Comparison of ENCODE assay signal across 31 cellular contexts in the genomic region with DNA sequence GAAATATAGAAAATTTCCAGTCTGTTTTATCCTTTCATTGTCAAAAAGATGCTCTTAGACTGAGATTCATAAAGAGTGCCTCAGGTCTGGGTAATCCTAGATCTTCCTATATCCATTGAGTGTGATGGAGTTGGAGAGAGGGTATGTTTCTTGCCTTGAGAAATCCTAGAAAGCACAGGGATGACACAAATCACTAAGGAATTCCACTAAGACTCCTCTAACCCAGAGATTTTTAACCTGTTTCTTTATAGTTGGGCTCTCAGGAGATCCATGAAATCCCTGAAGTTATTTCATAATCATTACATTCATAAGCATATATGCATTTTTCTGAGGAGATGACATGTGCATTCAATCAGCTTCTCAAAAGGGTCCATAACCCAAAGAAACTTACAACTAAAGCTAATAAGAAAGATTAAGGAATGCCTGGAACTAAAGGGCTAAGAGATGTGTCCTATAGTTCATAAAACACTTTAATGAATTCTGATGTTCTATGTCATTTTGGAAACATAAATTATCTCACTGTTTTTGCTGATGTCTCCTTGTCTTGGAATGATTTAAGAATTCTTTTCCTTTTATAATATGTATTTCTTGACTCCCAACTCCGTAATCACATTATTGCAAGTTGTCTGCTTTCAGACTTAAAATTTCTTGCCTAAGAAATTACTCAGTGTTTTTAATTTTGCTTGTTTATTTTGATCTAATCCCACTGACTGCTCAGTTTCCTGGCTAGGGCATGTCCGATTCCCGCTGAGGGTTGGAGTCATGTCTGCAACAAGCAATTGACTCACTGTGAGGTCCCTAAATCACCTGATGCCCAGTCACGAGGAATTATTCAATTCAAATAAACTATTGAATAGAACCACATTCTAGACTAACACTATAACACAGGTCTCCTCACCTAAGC. TPM values are rescaled to one million over a fixed set of nuclear protein-coding genes. Genes with fewer than 3 reads are reported as not detected.
DNase-seq lines count a peak whose midpoint lies in the region; TF ChIP-seq lines count a peak whose summit lies in the region.
"Had no signal": no experiment of that assay in that cellular context is flagged by ENCODE, and none has a peak within 500 bp of the region (broad histone marks: within the 10 kb centered on the region; RNA-seq: fewer than 3 reads in every experiment).

No MANE protein-coding gene starts in this region.

- no peaks in the 10 kb centered on the region for H3K9me3 ChIP-seq in WERI-Rb-1 (ENCODE audit: severe bottlenecking)
- H3K9me3 ChIP-seq: esophagus squamous epithelium, prostate gland had no signal

- DNase-seq in A172 (ENCODE audit: low spot score) (peak; percentile 73), LHCN-M2 (ENCODE audit: low read depth) (peak; percentile 23), amniotic epithelial cell (ENCODE audit: low read depth) (peak; percentile 75), fibroblast of the aortic adventitia (ENCODE audit: low read depth) (peak; percentile 53), NCI-H1436 (lab: John Stamatoyannopoulos, UW) (no peak), WERI-Rb-1 (no peak)
- no peak for DNase-seq in activated CD4-positive, alpha-beta T cell treated with anti-CD3 and anti-CD28 coated beads, Interleukin-2, amount 50 U/mL, for 48 hours
- DNase-seq in activated T-cell treated with anti-CD3 and anti-CD28 coated beads, Interleukin-2, amount 50 U/mL, for 1 hour, result no peak
- DNase-seq: 8988T; activated CD4-positive, alpha-beta memory T cell treated with anti-CD3 and anti-CD28 coated beads for 36 hours; activated CD4-positive, CD25-positive, alpha-beta regulatory T cell; activated CD8-positive, alpha-beta memory T cell treated with anti-CD3 and anti-CD28 coated beads, Interleukin-2, amount 50 U/mL, for 48 hours; activated naive CD8-positive, alpha-beta T cell treated with anti-CD3 and anti-CD28 coated beads for 36 hours; CD4-positive, alpha-beta memory T cell; DMS 273 treated with DMSO at 0.1 percent for 48 hours; effector memory CD4-positive, alpha-beta T cell; esophagus squamous epithelium; GDM1; glutamatergic neuron; mesendoderm; NCI-H1092 treated with DMSO at 0.1 percent for 48 hours; NCI-H1930; NCI-H774; SHP77; SW 1271; T1000 had no signal

- no peak overlapping the region for H3K27ac ChIP-seq in WERI-Rb-1
- H3K27ac ChIP-seq: esophagus squamous epithelium, prostate gland had no signal

- no peak for TF ChIP-seq CTCF in fibroblast of the aortic adventitia (IDR thresholded peaks at IDR 0.05; ENCODE audit: insufficient read depth, low read length)
- TF ChIP-seq CTCF in WERI-Rb-1 (IDR thresholded peaks at IDR 0.05; ENCODE audit: low read depth, low read length), result no peak

- H3K4me3 ChIP-seq in fibroblast of the aortic adventitia (ENCODE audit: low read depth, low read length) (no peak overlapping the region), WERI-Rb-1 (ENCODE audit: low read depth, low read length) (no peak overlapping the region)
- H3K4me3 ChIP-seq: esophagus squamous epithelium, GM23338, prostate gland had no signal

- no peaks in the 10 kb centered on the region for H3K27me3 ChIP-seq in WERI-Rb-1 (ENCODE audit: insufficient read depth, low read depth, severe bottlenecking)
- H3K27me3 ChIP-seq: esophagus squamous epithelium had no signal

- H3K36me3 ChIP-seq in WERI-Rb-1, result no peaks in the 10 kb centered on the region
- H3K36me3 ChIP-seq: esophagus squamous epithelium, prostate gland had no signal

RNA-seq across cellular contexts. Expression of a gene that starts 2.8 kb away (rescaled TPM):
- 17.4 and 29.6 TPM in 2 replicates for total RNA-seq in A172 (2014; rRNA removed; shearing (Covaris generic))
- 0.46 TPM in 1 of 2 replicates, not detected in the other for total RNA-seq in LHCN-M2 (2014; rRNA removed)
- polyA plus RNA-seq in LHCN-M2 (2012), result not detected
- not detected in 2 replicates for total RNA-seq in fibroblast of the aortic adventitia (ENCODE audit: low replicate concordance)
- total RNA-seq: activated CD4-positive, alpha-beta memory T cell treated with anti-CD3 and anti-CD28 coated beads for 36 hours; activated naive CD8-positive, alpha-beta T cell treated with anti-CD3 and anti-CD28 coated beads for 36 hours; CD4-positive, alpha-beta memory T cell; GM23338; myocyte; OCI-LY7; skeletal muscle tissue had no signal
- polyA plus RNA-seq: CD4-positive, alpha-beta memory T cell; GM23338 had no signal

RNA-seq across cellular contexts. Expression of a gene that starts 43.6 kb away (rescaled TPM):
- not detected in 2 replicates for total RNA-seq in A172 (2014; rRNA removed; shearing (Covaris generic))
- not detected in 2 replicates for total RNA-seq in LHCN-M2 (2014; rRNA removed)
- polyA plus RNA-seq in LHCN-M2 (2012), result not detected
- not detected in 2 replicates for total RNA-seq in fibroblast of the aortic adventitia (ENCODE audit: low replicate concordance)
- total RNA-seq: activated CD4-positive, alpha-beta memory T cell treated with anti-CD3 and anti-CD28 coated beads for 36 hours; activated naive CD8-positive, alpha-beta T cell treated with anti-CD3 and anti-CD28 coated beads for 36 hours; CD4-positive, alpha-beta memory T cell; esophagus squamous epithelium; GM23338; myocyte; OCI-LY7; prostate gland; skeletal muscle tissue had no signal
- polyA plus RNA-seq: CD4-positive, alpha-beta memory T cell; GM23338 had no signal

Comparison
In these comparisons a context has a peak if more than half of its experiments do, and no peak if none do; other contexts are left out.
1. DNase-seq: peak in A172 (single experiment), LHCN-M2 (single experiment), amniotic epithelial cell (single experiment) and fibroblast of the aortic adventitia (single experiment); none in activated CD4-positive, alpha-beta T cell treated with anti-CD3 and anti-CD28 coated beads, Interleukin-2, amount 50 U/mL, for 48 hours (0 of 2), NCI-H1436 (single experiment), WERI-Rb-1 (single experiment) and activated T-cell treated with anti-CD3 and anti-CD28 coated beads, Interleukin-2, amount 50 U/mL, for 1 hour (single experiment).
2. RNA of a gene that starts 2.8 kb away (total RNA-seq): 17.4 to 29.6 TPM in A172; 0.46 TPM in LHCN-M2 and not detected in fibroblast of the aortic adventitia; every median in the first group is over 10 times any median in the second.